29 cellular contexts compared by ENCODE assay signal in the genomic region with DNA sequence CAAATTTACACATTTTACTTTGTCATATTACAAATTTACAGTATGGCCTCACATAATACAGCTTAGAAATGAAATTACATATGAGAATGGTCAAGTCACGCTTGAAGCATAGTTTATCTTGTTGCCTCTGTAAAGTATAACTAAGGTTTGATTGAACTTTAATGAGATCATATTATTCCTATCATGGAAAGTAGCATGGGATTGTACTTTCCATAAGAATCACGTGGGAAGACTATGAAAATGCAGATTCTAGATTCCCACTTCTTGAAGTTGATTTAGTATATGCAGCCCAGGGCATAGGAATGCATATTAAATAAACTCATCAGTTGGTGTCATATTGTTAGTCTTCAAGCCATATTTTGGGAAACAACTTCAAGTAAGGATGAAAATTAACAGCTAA.
"Had no signal": no experiment of that assay in that cellular context is flagged by ENCODE, and none has a peak within 500 bp of the region (broad histone marks: within the 10 kb centered on the region; RNA-seq: fewer than 3 reads in every experiment).

No MANE protein-coding gene starts in this region.

- H3K4me3 ChIP-seq: adrenal gland, ascending aorta, body of pancreas, breast epithelium, cardiac muscle cell had no signal

- H3K27ac ChIP-seq: adrenal gland, ascending aorta, body of pancreas, brain microvascular endothelial cell, breast epithelium, cardiac muscle cell had no signal

- DNase-seq: activated effector memory CD4-positive, alpha-beta T cell treated with anti-CD3 and anti-CD28 coated beads, Interleukin-2, amount 50 U/mL, for 16 hours; activated effector memory CD4-positive, alpha-beta T cell treated with Interleukin-2 at 50 U/mL for 16 hours; activated gamma-delta T cell; activated gamma-delta T cell treated with Interleukin-2 at 50 U/mL for 16 hours; activated naive CD4-positive, alpha-beta T cell; activated naive CD4-positive, alpha-beta T cell treated with anti-CD3 and anti-CD28 coated beads for 36 hours; activated naive CD4-positive, alpha-beta T cell treated with anti-CD3 and anti-CD28 coated beads, Interleukin-2, amount 10 ng/mL, durations not matched to agents 7 days and 5 days; activated naive CD4-positive, alpha-beta T cell treated with anti-CD3 and anti-CD28 coated beads, Interleukin-2, amount 50 U/mL, for 16 hours; activated naive CD4-positive, alpha-beta T cell treated with Interleukin-2 at 50 U/mL for 16 hours; activated naive CD8-positive, alpha-beta T cell treated with anti-CD3 and anti-CD28 coated beads for 36 hours; activated naive CD8-positive, alpha-beta T cell treated with anti-CD3 and anti-CD28 coated beads, Interleukin-2, amount 10 ng/mL, durations not matched to agents 7 days and 5 days; activated naive CD8-positive, alpha-beta T cell treated with anti-CD3 and anti-CD28 coated beads, Interleukin-2, amount 50 U/mL, for 24 hours; activated T-cell treated with anti-CD3 and anti-CD28 coated beads, Interleukin-2, amount 50 U/mL, for 24 hours; activated T-cell treated with anti-CD3 and anti-CD28 coated beads, Interleukin-2, amount 50 U/mL, for 4 hours; activated T-cell treated with anti-CD3 and anti-CD28 coated beads, Interleukin-2, amount 50 U/mL, for 48 hours; activated T-cell treated with anti-CD3 and anti-CD28 coated beads, Interleukin-2, amount 50 U/mL, for 72 hours; adrenal gland; amniotic stem cell; amygdala; anterior cingulate cortex; aorta; body of pancreas; brain microvascular endothelial cell; caudate nucleus; central memory CD4-positive, alpha-beta T cell; cerebellar nuclear complex had no signal
